28 cellular contexts compared by ENCODE assay signal in genomic region chr3:123155471-123156011, GRCh38. TPM values are rescaled to one million over a fixed set of nuclear protein-coding genes. Genes with fewer than 3 reads are reported as not detected.
DNase-seq lines count a peak whose midpoint lies in the region; ATAC-seq and TF ChIP-seq lines count a peak whose summit lies in the region.
"Had no signal": no experiment of that assay in that cellular context is flagged by ENCODE, and none has a peak within 500 bp of the region (broad histone marks: within the 10 kb centered on the region; RNA-seq: fewer than 3 reads in every experiment).

No MANE protein-coding gene starts in this region.

- H3K27me3 Mint-ChIP-seq in endodermal cell (ENCODE audit: insufficient read depth) (no peaks in the 10 kb centered on the region), nephron progenitor cell (ENCODE audit: low read depth, poor library complexity) (peaks cover 3% of the 10 kb centered on the region)
- H3K27me3 Mint-ChIP-seq in stimulated activated naive B cell treated with anti-CD40 and anti-IgM and Interleukin-4, amounts not matched to agents 10 μg/mL and 1 μg/mL and 100 μg/mL, for 72 hours = no peaks in the 10 kb centered on the region
- no peaks in the 10 kb centered on the region for H3K27me3 Mint-ChIP-seq in activated T-helper 17 cell treated with anti-CD3 and anti-CD28 coated beads, Interleukin-2, amount 50 U/mL, for 72 hours
- H3K27me3 Mint-ChIP-seq: effector memory CD8-positive, alpha-beta T cell; IgD-negative memory B cell had no signal

- WGBS in endodermal cell (ENCODE audit: insufficient coverage in 1 of 2, insufficient read length in 1 of 2), 2 experiments = 89 to 94% methylated on average over 9 of the region's 9 CpGs

- 0 out of 2 replicates have a peak, but pooled peaks cover 3% of the 10 kb centered on the region for H4K20me1 ChIP-seq in PC-3 (ENCODE audit: low read length)

- intact Hi-C loops in PC-3 (cut with micrococcal nuclease) = loop anchor here (2.0 kb wide), 1 partner anchor 103 kb away; no protein-coding TSS in a partner anchor

- H3K4me1 ChIP-seq in BE2C (peaks cover 49% of the 10 kb centered on the region), endodermal cell (ENCODE audit: control insufficient read depth, insufficient read depth, low read length) (no peaks in the 10 kb centered on the region), PC-3 (ENCODE audit: insufficient read depth, low read length) (peaks cover 18% of the 10 kb centered on the region)
- H3K4me1 ChIP-seq: ascending aorta had no signal

- H3K9me3 ChIP-seq in BE2C (no peaks in the 10 kb centered on the region), endodermal cell (ENCODE audit: control insufficient read depth, low read length) (no peaks in the 10 kb centered on the region), PC-3 (ENCODE audit: low read length) (no peaks in the 10 kb centered on the region)
- H3K9me3 ChIP-seq: ascending aorta, MG63, tibial artery had no signal

- no peak for ATAC-seq in stimulated activated naive B cell treated with anti-CD40 and anti-IgM and Interleukin-4, amounts not matched to agents 10 μg/mL and 1 μg/mL and 100 μg/mL, for 72 hours (replicated peaks)
- ATAC-seq in activated T-helper 17 cell treated with anti-CD3 and anti-CD28 coated beads, Interleukin-2, amount 50 U/mL, for 72 hours (replicated peaks) = no peak
- no peak for ATAC-seq in PC-3
- ATAC-seq: CD8-positive, alpha-beta T cell; effector memory CD8-positive, alpha-beta T cell had no signal

- DNase-seq in BE2C = peak; percentile 65
- DNase-seq in NCI-H1694 (lab: John Stamatoyannopoulos, UW) = peak; percentile 50
- peak; percentile 21 for DNase-seq in endodermal cell
- peak; percentile 43 for DNase-seq in nephron progenitor cell
- DNase-seq in dermis blood vessel endothelial cell = no peak
- no peak for DNase-seq in stimulated activated naive B cell treated with anti-CD40 and anti-IgM and Interleukin-4, amounts not matched to agents 10 μg/mL and 1 μg/mL and 100 μg/mL, for 72 hours
- no peak for DNase-seq in PC-3
- DNase-seq: activated CD4-positive, alpha-beta T cell treated with anti-CD3 and anti-CD28 coated beads, Interleukin-2, amount 50 U/mL, for 48 hours; activated naive CD4-positive, alpha-beta T cell treated with anti-CD3 and anti-CD28 coated beads for 36 hours; activated T-cell treated with anti-CD3 and anti-CD28 coated beads, Interleukin-2, amount 50 U/mL, for 1 hour; cerebellar nuclear complex; DMS153; effector memory CD8-positive, alpha-beta T cell; HFFc6; MG63; NCI-H1436; NCI-H774; occipital lobe; OCI-M1; SHP77 treated with DMSO at 0.1 percent for 48 hours; stimulated activated naive CD4-positive, alpha-beta T cell; tibial artery; WERI-Rb-1 had no signal

- H3K9me2 ChIP-seq in PC-3 (replicated peaks; ENCODE audit: low read length) = no peaks in the 10 kb centered on the region

- TF ChIP-seq CTCF in BE2C (IDR thresholded peaks at IDR 0.05; ENCODE audit: low read depth, low read length) (no peak), endodermal cell (conservative IDR thresholded peaks at IDR 0.05) (no peak), nephron progenitor cell (IDR thresholded peaks at IDR 0.05) (no peak), PC-3 (conservative IDR thresholded peaks at IDR 0.05; ENCODE audit: low read depth, low read length) (no peak)

- no peak overlapping the region for H3K4me2 ChIP-seq in PC-3 (ENCODE audit: low read length)

- BruUV-seq in PC-3 (replicated peaks; lab: Mats Ljungman, UMichigan) = no TSS peak

- CTCF ChIA-PET in PC-3 (lab: Charles Lee) = no interaction called here

- H3K36me3 Mint-ChIP-seq in endodermal cell (ENCODE audit: low read depth) (peaks cover 35% of the 10 kb centered on the region), nephron progenitor cell (ENCODE audit: low read depth) (peaks cover 4% of the 10 kb centered on the region)
- H3K36me3 Mint-ChIP-seq in stimulated activated naive B cell treated with anti-CD40 and anti-IgM and Interleukin-4, amounts not matched to agents 10 μg/mL and 1 μg/mL and 100 μg/mL, for 72 hours = peaks cover 65 to 73% of the 10 kb centered on the region in 2 donors
- H3K36me3 Mint-ChIP-seq in activated T-helper 17 cell treated with anti-CD3 and anti-CD28 coated beads, Interleukin-2, amount 50 U/mL, for 72 hours (ENCODE audit: low read depth) = peaks cover 60% of the 10 kb centered on the region

- POLR2A ChIA-PET in PC-3 (lab: Charles Lee; ENCODE audit: unreplicated experiment) = no interaction called here

- H3K79me2 ChIP-seq in PC-3 (ENCODE audit: low read length) = no peaks in the 10 kb centered on the region

- H3K27ac Mint-ChIP-seq in endodermal cell = no peak overlapping the region
- peak overlapping the region; percentile 38 for H3K27ac Mint-ChIP-seq in nephron progenitor cell
- no peak overlapping the region for H3K27ac Mint-ChIP-seq in stimulated activated naive B cell treated with anti-CD40 and anti-IgM and Interleukin-4, amounts not matched to agents 10 μg/mL and 1 μg/mL and 100 μg/mL, for 72 hours
- no peak overlapping the region for H3K27ac Mint-ChIP-seq in activated T-helper 17 cell treated with anti-CD3 and anti-CD28 coated beads, Interleukin-2, amount 50 U/mL, for 72 hours
- H3K27ac Mint-ChIP-seq: activated naive CD4-positive, alpha-beta T cell treated with anti-CD3 and anti-CD28 coated beads for 36 hours; CD8-positive, alpha-beta T cell; effector memory CD8-positive, alpha-beta T cell; HFFc6; T-helper 1 cell treated with Interleukin-12 subunit alpha and Interleukin-12 subunit beta and Interleukin-4 antibody, amounts not matched to agents 30 μg/mL and 1 μg/mL, for 36 hours had no signal

- no peak overlapping the region for H3K4me3 ChIP-seq in BE2C (ENCODE audit: low read depth, low read length)
- H3K4me3 ChIP-seq in endodermal cell (ENCODE audit: low read length) = no peak overlapping the region
- no peak overlapping the region for H3K4me3 ChIP-seq in PC-3 (ENCODE audit: low read length)
- H3K4me3 ChIP-seq: ascending aorta, MG63, tibial artery had no signal

- H3F3A ChIP-seq in PC-3 (ENCODE audit: low read length, unreplicated experiment) = no peaks in the 10 kb centered on the region

- H3K9ac ChIP-seq in endodermal cell (ENCODE audit: extremely low read depth, low read length, poor library complexity, severe bottlenecking) = no peak overlapping the region
- H3K9ac ChIP-seq in PC-3 (ENCODE audit: low read length) = no peak overlapping the region

- H3K36me3 ChIP-seq in BE2C = peaks cover 55% of the 10 kb centered on the region
- peaks cover 79% of the 10 kb centered on the region for H3K36me3 ChIP-seq in endodermal cell (ENCODE audit: control insufficient read depth, insufficient read depth, low read length)
- H3K36me3 ChIP-seq in PC-3 (ENCODE audit: low read depth, low read length) = peaks cover 35% of the 10 kb centered on the region; the same call in 1 of the 2 replicates

- H3K9me3 Mint-ChIP-seq in endodermal cell = no peaks in the 10 kb centered on the region
- H3K9me3 Mint-ChIP-seq in nephron progenitor cell = no peaks in the 10 kb centered on the region
- H3K9me3 Mint-ChIP-seq in stimulated activated naive B cell treated with anti-CD40 and anti-IgM and Interleukin-4, amounts not matched to agents 10 μg/mL and 1 μg/mL and 100 μg/mL, for 72 hours = peaks cover 6 to 9% of the 10 kb centered on the region in 2 donors
- H3K9me3 Mint-ChIP-seq in activated T-helper 17 cell treated with anti-CD3 and anti-CD28 coated beads, Interleukin-2, amount 50 U/mL, for 72 hours = peaks cover 3% of the 10 kb centered on the region
- H3K9me3 Mint-ChIP-seq: CD8-positive, alpha-beta T cell; HFFc6; IgD-negative memory B cell had no signal

- H3K4me1 Mint-ChIP-seq in endodermal cell (peaks cover 5% of the 10 kb centered on the region), nephron progenitor cell (peaks cover 66% of the 10 kb centered on the region)
- peaks cover 12 to 31% of the 10 kb centered on the region in 2 donors for H3K4me1 Mint-ChIP-seq in stimulated activated naive B cell treated with anti-CD40 and anti-IgM and Interleukin-4, amounts not matched to agents 10 μg/mL and 1 μg/mL and 100 μg/mL, for 72 hours
- peaks cover 5% of the 10 kb centered on the region for H3K4me1 Mint-ChIP-seq in activated T-helper 17 cell treated with anti-CD3 and anti-CD28 coated beads, Interleukin-2, amount 50 U/mL, for 72 hours

- no peak overlapping the region for H3K4me3 Mint-ChIP-seq in endodermal cell
- H3K4me3 Mint-ChIP-seq in nephron progenitor cell = no peak overlapping the region
- no peak overlapping the region for H3K4me3 Mint-ChIP-seq in stimulated activated naive B cell treated with anti-CD40 and anti-IgM and Interleukin-4, amounts not matched to agents 10 μg/mL and 1 μg/mL and 100 μg/mL, for 72 hours
- H3K4me3 Mint-ChIP-seq in activated T-helper 17 cell treated with anti-CD3 and anti-CD28 coated beads, Interleukin-2, amount 50 U/mL, for 72 hours = no peak overlapping the region
- H3K4me3 Mint-ChIP-seq: activated naive CD4-positive, alpha-beta T cell treated with anti-CD3 and anti-CD28 coated beads for 36 hours; CD8-positive, alpha-beta T cell; effector memory CD8-positive, alpha-beta T cell; HFFc6; IgD-negative memory B cell; T-helper 1 cell treated with Interleukin-12 subunit alpha and Interleukin-12 subunit beta and Interleukin-4 antibody, amounts not matched to agents 30 μg/mL and 1 μg/mL, for 36 hours had no signal

- H3K27me3 ChIP-seq in BE2C (no peaks in the 10 kb centered on the region), endodermal cell (ENCODE audit: control insufficient read depth, insufficient read depth, low read length, poor library complexity, severe bottlenecking) (no peaks in the 10 kb centered on the region), PC-3 (ENCODE audit: low read length) (no peaks in the 10 kb centered on the region)
- H3K27me3 ChIP-seq: ascending aorta, MG63, tibial artery had no signal

- no peak overlapping the region for H2AFZ ChIP-seq in PC-3 (ENCODE audit: low read length)

- peak overlapping the region; percentile 47 for H3K27ac ChIP-seq in endodermal cell (ENCODE audit: low read depth, low read length)
- H3K27ac ChIP-seq in PC-3 (ENCODE audit: low read length) = no peak overlapping the region
- H3K27ac ChIP-seq: ascending aorta, tibial artery, WERI-Rb-1 had no signal

RNA-seq across cellular contexts. Expression of gene SEC22A, which starts 46.2 kb away (rescaled TPM):
- polyA plus RNA-seq in BE2C (2012; ENCODE audit: insufficient read depth, insufficient read length, low read depth) = 22.8 TPM
- total RNA-seq in endodermal cell (10 to 100 TPM; 19.5 to 21.8 TPM), dermis blood vessel endothelial cell (29.1 and 47.1 TPM in 2 replicates), PC-3 (2014; rRNA removed) (34.3 and 37.9 TPM in 2 replicates)
- polyA plus RNA-seq in endodermal cell (2013, experiment 1 of 2) = 26.2 TPM
- polyA plus RNA-seq in endodermal cell (2013, experiment 2 of 2) = 23.2 TPM
- 10 to 100 TPM; 15.9 to 20.1 TPM for total RNA-seq in activated T-helper 17 cell treated with anti-CD3 and anti-CD28 coated beads, Interleukin-2, amount 50 U/mL, for 72 hours

Comparison
In these comparisons a context has a peak if more than half of its experiments do, and no peak if none do; other contexts are left out.
1. DNase-seq: peak in BE2C (single experiment), NCI-H1694 (single experiment), endodermal cell (single experiment) and nephron progenitor cell (single experiment); none in dermis blood vessel endothelial cell (single experiment), stimulated activated naive B cell treated with anti-CD40 and anti-IgM and Interleukin-4, amounts not matched to agents 10 μg/mL and 1 μg/mL and 100 μg/mL, for 72 hours (single experiment) and PC-3 (single experiment).